Comparison of ENCODE assay signal across 14 cellular contexts in genomic region chr21:28959367-28960099, GRCh38. TPM values are rescaled to one million over a fixed set of nuclear protein-coding genes. Genes with fewer than 3 reads are reported as not detected.
DNase-seq lines count a peak whose midpoint lies in the region; ATAC-seq and TF ChIP-seq lines count a peak whose summit lies in the region.
"Had no signal": no experiment of that assay in that cellular context is flagged by ENCODE, and none has a peak within 500 bp of the region (broad histone marks: within the 10 kb centered on the region; RNA-seq: fewer than 3 reads in every experiment).

No MANE protein-coding gene starts in this region.

- H3K4me3 Mint-ChIP-seq in activated naive CD8-positive, alpha-beta T cell treated with anti-CD3 and anti-CD28 coated beads for 36 hours, result no peak overlapping the region
- H3K4me3 Mint-ChIP-seq: activated naive CD4-positive, alpha-beta T cell treated with anti-CD3 and anti-CD28 coated beads for 36 hours; stimulated activated memory B cell treated with anti-CD40 and anti-IgM and Interleukin-4, amounts not matched to agents 10 μg/mL and 1 μg/mL and 100 μg/mL, for 72 hours had no signal

- TF ChIP-seq CTCF in HCT116 (IDR thresholded peaks at IDR 0.05 in 2 of 3, conservative IDR thresholded peaks at IDR 0.05 in 1 of 3; ENCODE audit: borderline replicate concordance in 1 of 3, insufficient read depth in 1 of 3, low read depth in 2 of 3, low read length in 2 of 3) (no peak), smooth muscle cell (IDR thresholded peaks at IDR 0.05; ENCODE audit: borderline replicate concordance, insufficient read depth, poor library complexity, severe bottlenecking) (no peak)

- peaks cover 5 to 8% of the 10 kb centered on the region in 2 experiments for H3K4me1 ChIP-seq in HCT116 (ENCODE audit: control insufficient read depth in 1 of 2, insufficient read depth in 2 of 2, low read length in 2 of 2)
- H3K4me1 ChIP-seq in smooth muscle cell (ENCODE audit: low read depth), result peaks cover 6% of the 10 kb centered on the region

- no peak for DNase-seq in HCT116 (ENCODE audit: low read depth, low spot score)
- no peak for DNase-seq in activated naive CD8-positive, alpha-beta T cell treated with anti-CD3 and anti-CD28 coated beads for 36 hours
- peak; percentile 27 for DNase-seq in fibroblast of the conjunctiva (ENCODE audit: low read depth)
- no peak for DNase-seq in smooth muscle cell (lab: John Stamatoyannopoulos, UW; ENCODE audit: unreplicated experiment)
- no peak for DNase-seq in activated CD4-positive, alpha-beta T cell treated with anti-CD3 and anti-CD28 coated beads, Interleukin-2, amount 50 U/mL, for 1 hour
- DNase-seq in GDM1 (lab: John Stamatoyannopoulos, UW), result no peak
- DNase-seq: activated CD4-positive, alpha-beta T cell treated with anti-CD3 and anti-CD28 coated beads, Interleukin-2, amount 50 U/mL, for 48 hours; activated naive CD4-positive, alpha-beta T cell treated with anti-CD3 and anti-CD28 coated beads for 36 hours; islet precursor cell; NCI-H1105; NCI-H526 treated with DMSO at 0.1 percent for 48 hours had no signal

- H2AFZ ChIP-seq in HCT116 (ENCODE audit: low read depth, low read length, poor library complexity, severe bottlenecking) (no peak overlapping the region), smooth muscle cell (ENCODE audit: low read depth) (no peak overlapping the region)

- RAD21 ChIA-PET in HCT116 (lab: Charles Lee; ENCODE audit: low non-redundant PET in 1 of 2, low total read pairs in 2 of 2, uncharacterized antibody in 2 of 2, unreplicated experiment in 2 of 2), result no interaction called here

- POLR2A ChIA-PET in HCT116 (lab: Charles Lee), result no interaction called here

- H3K4me2 ChIP-seq in HCT116 (ENCODE audit: low read length) (peak overlapping the region; percentile 8; the same call in 1 of the 2 replicates), smooth muscle cell (peak overlapping the region; percentile 60)

- CTCF ChIA-PET in HCT116 (lab: Charles Lee), result no interaction called here

- ATAC-seq in HCT116, result peak; percentile 57; the same call in 1 of the 2 replicates
- no peak for ATAC-seq in GM19452 (IDR thresholded peaks at IDR 0.05; ENCODE audit: unreplicated experiment)
- ATAC-seq: stimulated activated memory B cell treated with anti-CD40 and anti-IgM and Interleukin-4, amounts not matched to agents 10 μg/mL and 1 μg/mL and 100 μg/mL, for 72 hours had no signal

- H3K27me3 Mint-ChIP-seq in activated naive CD8-positive, alpha-beta T cell treated with anti-CD3 and anti-CD28 coated beads for 36 hours, result no peaks in the 10 kb centered on the region
- H3K27me3 Mint-ChIP-seq: stimulated activated memory B cell treated with anti-CD40 and anti-IgM and Interleukin-4, amounts not matched to agents 10 μg/mL and 1 μg/mL and 100 μg/mL, for 72 hours had no signal

- TF ChIP-seq POLR2A in HCT116 (IDR thresholded peaks at IDR 0.05; ENCODE audit: borderline replicate concordance, extremely low read depth, insufficient read depth, insufficient read length), result no peak

- H3K4me3 ChIP-seq in HCT116 (replicated peaks in 1 of 2; ENCODE audit: low read depth in 1 of 2, low read length in 2 of 2), result no peak overlapping the region
- H3K4me3 ChIP-seq in smooth muscle cell, result no peak overlapping the region

- no peaks in the 10 kb centered on the region for H3K9me2 ChIP-seq in HCT116 (ENCODE audit: insufficient read depth)

- H4K20me1 ChIP-seq in HCT116 (ENCODE audit: insufficient read depth), result no peaks in the 10 kb centered on the region
- no peaks in the 10 kb centered on the region for H4K20me1 ChIP-seq in smooth muscle cell (ENCODE audit: low read depth)

- H3K9ac ChIP-seq in HCT116 (ENCODE audit: low read length) (no peak overlapping the region), smooth muscle cell (ENCODE audit: low read depth) (peak overlapping the region; percentile 84)

- H3K9me3 ChIP-seq in HCT116 (ENCODE audit: control insufficient read depth in 1 of 2, insufficient read depth in 1 of 2, low read depth in 1 of 2, low read length in 2 of 2) (no peaks in the 10 kb centered on the region), smooth muscle cell (replicated peaks; ENCODE audit: low read depth) (no peaks in the 10 kb centered on the region)
- H3K9me3 ChIP-seq: neutrophil had no signal

- peaks cover 3% of the 10 kb centered on the region for H3F3A ChIP-seq in smooth muscle cell (ENCODE audit: low read depth)

- peaks cover 37% of the 10 kb centered on the region for H3K36me3 Mint-ChIP-seq in activated naive CD8-positive, alpha-beta T cell treated with anti-CD3 and anti-CD28 coated beads for 36 hours

- no peaks in the 10 kb centered on the region for H3K9me3 Mint-ChIP-seq in activated naive CD8-positive, alpha-beta T cell treated with anti-CD3 and anti-CD28 coated beads for 36 hours
- H3K9me3 Mint-ChIP-seq: activated naive CD4-positive, alpha-beta T cell treated with anti-CD3 and anti-CD28 coated beads for 36 hours; stimulated activated memory B cell treated with anti-CD40 and anti-IgM and Interleukin-4, amounts not matched to agents 10 μg/mL and 1 μg/mL and 100 μg/mL, for 72 hours had no signal

- H3K27ac ChIP-seq in HCT116 (ENCODE audit: low read depth, low read length) (peak overlapping the region; percentile 29; the same call in 1 of the 2 replicates), smooth muscle cell (ENCODE audit: low read depth) (peak overlapping the region; percentile 99)
- H3K27ac ChIP-seq: neutrophil had no signal

- H3K79me2 ChIP-seq in HCT116 (ENCODE audit: insufficient read depth, low read length) (no peaks in the 10 kb centered on the region; the same call in 1 of the 2 replicates), smooth muscle cell (ENCODE audit: low read depth) (no peaks in the 10 kb centered on the region)

- peak overlapping the region; percentile 58 for H3K27ac Mint-ChIP-seq in activated naive CD8-positive, alpha-beta T cell treated with anti-CD3 and anti-CD28 coated beads for 36 hours
- H3K27ac Mint-ChIP-seq: activated naive CD4-positive, alpha-beta T cell treated with anti-CD3 and anti-CD28 coated beads for 36 hours had no signal

- H3K4me1 Mint-ChIP-seq in activated naive CD8-positive, alpha-beta T cell treated with anti-CD3 and anti-CD28 coated beads for 36 hours, result peaks cover 11% of the 10 kb centered on the region

- intact Hi-C loops in HCT116 (cut with micrococcal nuclease), result no loop called here

- 73% methylated on average over 7 of the region's 7 CpGs for WGBS in smooth muscle cell (ENCODE audit: low lambda C conversion rate)

- H3K36me3 ChIP-seq in HCT116 (ENCODE audit: control insufficient read depth in 1 of 2, insufficient read depth in 2 of 2, low read length in 2 of 2), result peaks cover 18 to 28% of the 10 kb centered on the region in 2 experiments
- H3K36me3 ChIP-seq in smooth muscle cell (ENCODE audit: low read depth), result peaks cover 21% of the 10 kb centered on the region

- H3K27me3 ChIP-seq in HCT116 (ENCODE audit: insufficient read depth, low read length) (no peaks in the 10 kb centered on the region), smooth muscle cell (ENCODE audit: low read depth) (no peaks in the 10 kb centered on the region)
- H3K27me3 ChIP-seq: neutrophil had no signal

- TF ChIP-seq RAD21 in HCT116 (IDR thresholded peaks at IDR 0.05; ENCODE audit: low read depth), result no peak

- no TSS peak for BruUV-seq in HCT116 (replicated peaks; lab: Mats Ljungman, UMichigan)

TF ChIP-seq in HCT116, 20 proteins besides CTCF, POLR2A, EP300 and RAD21:
- no peak for TF ChIP-seq EGR1 (IDR thresholded peaks at IDR 0.05; ENCODE audit: low read depth)
- no peak for TF ChIP-seq SIN3A (IDR thresholded peaks at IDR 0.05; ENCODE audit: low read depth)
- no peak for TF ChIP-seq CBX3 (IDR thresholded peaks at IDR 0.05; ENCODE audit: low read depth)
- no peak for TF ChIP-seq MAX (IDR thresholded peaks at IDR 0.05)
- no peak for TF ChIP-seq CEBPB (IDR thresholded peaks at IDR 0.05; ENCODE audit: low read depth)
- TF ChIP-seq, protein P1, sequence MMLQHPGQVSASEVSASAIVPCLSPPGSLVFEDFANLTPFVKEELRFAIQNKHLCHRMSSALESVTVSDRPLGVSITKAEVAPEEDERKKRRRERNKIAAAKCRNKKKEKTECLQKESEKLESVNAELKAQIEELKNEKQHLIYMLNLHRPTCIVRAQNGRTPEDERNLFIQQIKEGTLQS (IDR thresholded peaks at IDR 0.05), result no peak
- TF ChIP-seq TCF7L2 (IDR thresholded peaks at IDR 0.05; ENCODE audit: borderline replicate concordance, extremely low read depth, insufficient read depth, insufficient read length), result no peak
- TF ChIP-seq ZNF274 (IDR thresholded peaks at IDR 0.05; ENCODE audit: low read depth, low read length), result no peak
- TF ChIP-seq YY1 (IDR thresholded peaks at IDR 0.05; ENCODE audit: extremely low read depth, insufficient replicate concordance, low read depth, low read length), result no peak
- no peak for TF ChIP-seq SP1 (IDR thresholded peaks at IDR 0.05; ENCODE audit: low read depth)
TF ChIP-seq in HCT116: peak in this region for 0.

RNA-seq across cellular contexts. Expression of gene LTN1, which starts 33.1 kb away (rescaled TPM):
- total RNA-seq in HCT116 (2021; ENCODE audit: unreplicated experiment) (8.7 TPM), smooth muscle cell (44.4 and 50.2 TPM in 2 replicates)
- polyA plus RNA-seq in HCT116 (2012), result 1.1 and 1.4 TPM in 2 replicates
- 10 to 100 TPM; 23.0 to 24.6 TPM for total RNA-seq in activated naive CD8-positive, alpha-beta T cell treated with anti-CD3 and anti-CD28 coated beads for 36 hours
- 10.2 and 11.2 TPM in 2 replicates for polyA plus RNA-seq in smooth muscle cell

RNA-seq across cellular contexts. Expression of gene RWDD2B, which starts 59.6 kb away (rescaled TPM):
- total RNA-seq in HCT116 (2021; ENCODE audit: unreplicated experiment), result 24.5 TPM
- polyA plus RNA-seq in HCT116 (2012), result 14.8 and 15.8 TPM in 2 replicates
- total RNA-seq in activated naive CD8-positive, alpha-beta T cell treated with anti-CD3 and anti-CD28 coated beads for 36 hours, result 10 to 100 TPM; 24.3 to 24.5 TPM
- 6.1 and 11.8 TPM in 2 replicates for total RNA-seq in smooth muscle cell
- 4.3 and 4.4 TPM in 2 replicates for polyA plus RNA-seq in smooth muscle cell
